In the genomic region with DNA sequence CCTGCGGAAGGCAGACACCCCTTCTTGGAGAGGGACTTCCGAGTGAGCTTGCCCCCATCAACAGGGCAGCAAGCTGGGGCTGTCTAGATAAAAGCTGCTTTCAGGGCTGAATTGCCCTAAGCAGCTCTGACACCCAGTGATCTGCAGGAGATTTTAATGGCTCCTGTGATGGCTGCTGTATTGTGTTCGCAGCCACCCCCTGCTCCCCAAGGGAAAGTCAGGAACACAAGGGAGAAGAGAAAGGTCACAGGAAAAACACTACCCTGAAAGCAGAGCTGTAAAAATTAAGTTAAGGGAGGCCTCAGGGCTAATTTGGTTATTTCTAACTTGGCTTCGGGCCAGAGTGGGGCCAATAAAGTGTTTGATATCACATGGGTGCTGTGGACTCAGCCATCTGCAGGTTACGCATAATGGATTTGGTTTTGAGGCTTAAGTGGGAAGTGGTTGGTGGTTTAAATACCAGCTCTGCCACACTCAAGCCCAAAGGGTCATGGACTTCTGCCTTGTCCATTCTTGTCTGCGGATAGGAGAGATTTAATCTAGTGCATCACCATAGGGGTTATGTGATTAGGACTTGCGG, we compare ENCODE assay signal across 21 cellular contexts.
DNase-seq lines count a peak whose midpoint lies in the region; ATAC-seq and TF ChIP-seq lines count a peak whose summit lies in the region.
"Had no signal": no experiment of that assay in that cellular context is flagged by ENCODE, and none has a peak within 500 bp of the region (broad histone marks: within the 10 kb centered on the region; RNA-seq: fewer than 3 reads in every experiment).

No MANE protein-coding gene starts in this region.

- peaks cover 6% of the 10 kb centered on the region for H3K9me3 Mint-ChIP-seq in neural crest cell
- no peaks in the 10 kb centered on the region for H3K9me3 Mint-ChIP-seq in activated naive CD8-positive, alpha-beta T cell treated with anti-CD3 and anti-CD28 coated beads, Interleukin-2, amount 50 U/mL, for 24 hours
- H3K9me3 Mint-ChIP-seq: CD4-positive, CD25-positive, alpha-beta regulatory T cell had no signal

- H3K27ac Mint-ChIP-seq in neural crest cell (ENCODE audit: unreplicated experiment) = peak overlapping the region; percentile 59
- no peak overlapping the region for H3K27ac Mint-ChIP-seq in activated naive CD8-positive, alpha-beta T cell treated with anti-CD3 and anti-CD28 coated beads, Interleukin-2, amount 50 U/mL, for 24 hours
- H3K27ac Mint-ChIP-seq: activated naive CD4-positive, alpha-beta T cell treated with anti-CD3 and anti-CD28 coated beads, Interleukin-2, amount 50 U/mL, for 72 hours; CD4-positive, CD25-positive, alpha-beta regulatory T cell had no signal

- TF ChIP-seq CTCF in neural crest cell (conservative IDR thresholded peaks at IDR 0.05) = no peak
- TF ChIP-seq CTCF in foreskin fibroblast (IDR thresholded peaks at IDR 0.05; ENCODE audit: low read depth, low read length) = no peak

- H3K4me3 ChIP-seq in foreskin fibroblast (ENCODE audit: low read depth in 1 of 2, low read length in 2 of 2) = no peak overlapping the region
- H3K4me3 ChIP-seq: esophagus squamous epithelium, GM12878, heart right ventricle, tibial nerve had no signal

- ATAC-seq in activated naive CD8-positive, alpha-beta T cell treated with anti-CD3 and anti-CD28 coated beads, Interleukin-2, amount 50 U/mL, for 24 hours = no peak
- ATAC-seq: activated naive CD4-positive, alpha-beta T cell treated with anti-CD3 and anti-CD28 coated beads, Interleukin-2, amount 50 U/mL, for 72 hours; GM12878; HCT116; heart right ventricle; HepG2; Right ventricle myocardium inferior; sciatic nerve had no signal

- H3K4me1 Mint-ChIP-seq in neural crest cell = peaks cover 25% of the 10 kb centered on the region
- no peaks in the 10 kb centered on the region for H3K4me1 Mint-ChIP-seq in activated naive CD8-positive, alpha-beta T cell treated with anti-CD3 and anti-CD28 coated beads, Interleukin-2, amount 50 U/mL, for 24 hours
- H3K4me1 Mint-ChIP-seq: CD4-positive, CD25-positive, alpha-beta regulatory T cell had no signal

- H3K36me3 Mint-ChIP-seq in neural crest cell (ENCODE audit: low read depth) = no peaks in the 10 kb centered on the region
- no peaks in the 10 kb centered on the region for H3K36me3 Mint-ChIP-seq in activated naive CD8-positive, alpha-beta T cell treated with anti-CD3 and anti-CD28 coated beads, Interleukin-2, amount 50 U/mL, for 24 hours (ENCODE audit: low read depth)
- H3K36me3 Mint-ChIP-seq: activated naive CD4-positive, alpha-beta T cell treated with anti-CD3 and anti-CD28 coated beads, Interleukin-2, amount 50 U/mL, for 72 hours; CD4-positive, CD25-positive, alpha-beta regulatory T cell had no signal

- no peak overlapping the region for H3K4me3 Mint-ChIP-seq in neural crest cell
- no peak overlapping the region for H3K4me3 Mint-ChIP-seq in activated naive CD8-positive, alpha-beta T cell treated with anti-CD3 and anti-CD28 coated beads, Interleukin-2, amount 50 U/mL, for 24 hours
- H3K4me3 Mint-ChIP-seq: CD4-positive, CD25-positive, alpha-beta regulatory T cell had no signal

- no peaks in the 10 kb centered on the region for H3K27me3 Mint-ChIP-seq in neural crest cell (ENCODE audit: low read depth)
- peaks cover 15% of the 10 kb centered on the region for H3K27me3 Mint-ChIP-seq in activated naive CD8-positive, alpha-beta T cell treated with anti-CD3 and anti-CD28 coated beads, Interleukin-2, amount 50 U/mL, for 24 hours

- DNase-seq in NCI-H2081 (lab: John Stamatoyannopoulos, UW) (peak; percentile 19 to 26), NCI-H2081 treated with DMSO at 0.1 percent for 48 hours (lab: John Stamatoyannopoulos, UW) (no peak), NCI-H1105 (lab: John Stamatoyannopoulos, UW) (peak; percentile 45), NCI-H82 treated with DMSO at 0.1 percent for 48 hours (lab: John Stamatoyannopoulos, UW; ENCODE audit: unreplicated experiment) (peak; percentile 74), neural crest cell (ENCODE audit: low read depth, low spot score) (no peak), foreskin fibroblast (no peak)
- DNase-seq in activated naive CD8-positive, alpha-beta T cell treated with anti-CD3 and anti-CD28 coated beads, Interleukin-2, amount 50 U/mL, for 24 hours = no peak
- DNase-seq in stimulated activated CD4-positive, alpha-beta T cell treated with anti-CD3 and anti-CD28 coated beads, Interleukin-2, amount 100 ng/mL, for 48 hours = no peak
- DNase-seq: CD4-positive, CD25-positive, alpha-beta regulatory T cell; esophagus squamous epithelium; heart right ventricle; kidney; midbrain; occipital lobe had no signal

Comparison
In these comparisons a context has a peak if more than half of its experiments do, and no peak if none do; other contexts are left out.
1. DNase-seq: peak in NCI-H2081 (2 of 2), NCI-H1105 (single experiment) and NCI-H82 treated with DMSO at 0.1 percent for 48 hours (single experiment); none in NCI-H2081 treated with DMSO at 0.1 percent for 48 hours (single experiment), neural crest cell (single experiment), activated naive CD8-positive, alpha-beta T cell treated with anti-CD3 and anti-CD28 coated beads, Interleukin-2, amount 50 U/mL, for 24 hours (single experiment), stimulated activated CD4-positive, alpha-beta T cell treated with anti-CD3 and anti-CD28 coated beads, Interleukin-2, amount 100 ng/mL, for 48 hours (0 of 2) and foreskin fibroblast (0 of 2).